15 cellular contexts compared by ENCODE assay signal in the genomic region with DNA sequence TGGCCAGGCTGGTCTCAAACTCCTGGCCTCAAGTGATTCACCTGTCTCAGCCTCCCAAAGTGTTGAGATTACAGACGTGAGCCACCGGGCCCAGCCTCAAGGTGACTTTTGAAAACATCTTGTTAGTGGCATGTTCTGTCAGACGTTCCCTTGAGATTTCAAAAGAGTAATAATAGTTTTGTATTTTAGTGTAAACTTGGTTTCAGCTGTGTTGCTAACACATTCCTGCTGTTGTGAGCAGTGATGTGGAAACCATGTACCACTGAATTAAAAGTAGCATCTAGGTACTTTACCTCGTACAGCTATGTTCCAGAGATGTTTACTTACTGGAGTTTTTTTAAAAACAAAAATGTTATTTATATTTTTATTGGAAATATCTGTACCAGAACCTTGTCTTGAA.
DNase-seq lines count a peak whose midpoint lies in the region; ATAC-seq lines count a peak whose summit lies in the region.
"Had no signal": no experiment of that assay in that cellular context is flagged by ENCODE, and none has a peak within 500 bp of the region (broad histone marks: within the 10 kb centered on the region; RNA-seq: fewer than 3 reads in every experiment).

No MANE protein-coding gene starts in this region.

- intact Hi-C loops in activated CD4-positive, alpha-beta T cell treated with anti-CD3 and anti-CD28 coated beads, Interleukin-2, amount 10 ng/mL, durations not matched to agents 24 days and 14 days (cut with micrococcal nuclease), result loop anchor here (5.0 kb wide), 1 partner anchor 118 kb away; no protein-coding TSS in a partner anchor

- H3K36me3 Mint-ChIP-seq in activated CD4-positive, alpha-beta T cell treated with anti-CD3 and anti-CD28 coated beads, Interleukin-2, amount 10 ng/mL, durations not matched to agents 24 days and 14 days (ENCODE audit: low read depth), result peaks cover 2% of the 10 kb centered on the region
- H3K36me3 Mint-ChIP-seq in activated T-helper 17 cell treated with anti-CD3 and anti-CD28 coated beads, Interleukin-2, amount 50 U/mL, for 72 hours (ENCODE audit: low read depth), result no peaks in the 10 kb centered on the region

- H3K4me3 Mint-ChIP-seq in activated CD4-positive, alpha-beta T cell treated with anti-CD3 and anti-CD28 coated beads, Interleukin-2, amount 10 ng/mL, durations not matched to agents 24 days and 14 days, result no peak overlapping the region
- no peak overlapping the region for H3K4me3 Mint-ChIP-seq in activated T-helper 17 cell treated with anti-CD3 and anti-CD28 coated beads, Interleukin-2, amount 50 U/mL, for 72 hours

- no peak for DNase-seq in activated CD4-positive, alpha-beta T cell treated with anti-CD3 and anti-CD28 coated beads, Interleukin-2, amount 10 ng/mL, durations not matched to agents 24 days and 14 days
- DNase-seq in UCSD-AML1 (lab: John Stamatoyannopoulos, UW; ENCODE audit: unreplicated experiment) (no peak), NCI-H524 treated with DMSO at 0.1 percent for 48 hours (lab: John Stamatoyannopoulos, UW) (no peak)
- DNase-seq: DMS153, Kasumi-1, NCI-H1105 treated with DMSO at 0.1 percent for 48 hours, NCI-H187, NCI-H446, NCI-H774 had no signal

- H3K27ac Mint-ChIP-seq in activated CD4-positive, alpha-beta T cell treated with anti-CD3 and anti-CD28 coated beads, Interleukin-2, amount 10 ng/mL, durations not matched to agents 24 days and 14 days, result no peak overlapping the region
- no peak overlapping the region for H3K27ac Mint-ChIP-seq in activated T-helper 17 cell treated with anti-CD3 and anti-CD28 coated beads, Interleukin-2, amount 50 U/mL, for 72 hours

- ATAC-seq in GM18868 (IDR thresholded peaks at IDR 0.05; ENCODE audit: unreplicated experiment) (peak; percentile 60), HG02610 (IDR thresholded peaks at IDR 0.05; ENCODE audit: unreplicated experiment) (peak; percentile 58), HG03442 (IDR thresholded peaks at IDR 0.05; ENCODE audit: unreplicated experiment) (peak; percentile 44)
- no peak for ATAC-seq in activated T-helper 17 cell treated with anti-CD3 and anti-CD28 coated beads, Interleukin-2, amount 50 U/mL, for 72 hours (replicated peaks)
- ATAC-seq: Panc1, Right ventricle myocardium inferior had no signal

- H3K9me3 Mint-ChIP-seq in activated CD4-positive, alpha-beta T cell treated with anti-CD3 and anti-CD28 coated beads, Interleukin-2, amount 10 ng/mL, durations not matched to agents 24 days and 14 days, result no peaks in the 10 kb centered on the region
- H3K9me3 Mint-ChIP-seq in activated T-helper 17 cell treated with anti-CD3 and anti-CD28 coated beads, Interleukin-2, amount 50 U/mL, for 72 hours, result no peaks in the 10 kb centered on the region

- H3K4me1 Mint-ChIP-seq in activated CD4-positive, alpha-beta T cell treated with anti-CD3 and anti-CD28 coated beads, Interleukin-2, amount 10 ng/mL, durations not matched to agents 24 days and 14 days, result peaks cover 10% of the 10 kb centered on the region
- H3K4me1 Mint-ChIP-seq in activated T-helper 17 cell treated with anti-CD3 and anti-CD28 coated beads, Interleukin-2, amount 50 U/mL, for 72 hours, result peaks cover 6% of the 10 kb centered on the region

- H3K27me3 Mint-ChIP-seq in activated CD4-positive, alpha-beta T cell treated with anti-CD3 and anti-CD28 coated beads, Interleukin-2, amount 10 ng/mL, durations not matched to agents 24 days and 14 days, result no peaks in the 10 kb centered on the region
- H3K27me3 Mint-ChIP-seq in activated T-helper 17 cell treated with anti-CD3 and anti-CD28 coated beads, Interleukin-2, amount 50 U/mL, for 72 hours, result no peaks in the 10 kb centered on the region
